In the genomic region with DNA sequence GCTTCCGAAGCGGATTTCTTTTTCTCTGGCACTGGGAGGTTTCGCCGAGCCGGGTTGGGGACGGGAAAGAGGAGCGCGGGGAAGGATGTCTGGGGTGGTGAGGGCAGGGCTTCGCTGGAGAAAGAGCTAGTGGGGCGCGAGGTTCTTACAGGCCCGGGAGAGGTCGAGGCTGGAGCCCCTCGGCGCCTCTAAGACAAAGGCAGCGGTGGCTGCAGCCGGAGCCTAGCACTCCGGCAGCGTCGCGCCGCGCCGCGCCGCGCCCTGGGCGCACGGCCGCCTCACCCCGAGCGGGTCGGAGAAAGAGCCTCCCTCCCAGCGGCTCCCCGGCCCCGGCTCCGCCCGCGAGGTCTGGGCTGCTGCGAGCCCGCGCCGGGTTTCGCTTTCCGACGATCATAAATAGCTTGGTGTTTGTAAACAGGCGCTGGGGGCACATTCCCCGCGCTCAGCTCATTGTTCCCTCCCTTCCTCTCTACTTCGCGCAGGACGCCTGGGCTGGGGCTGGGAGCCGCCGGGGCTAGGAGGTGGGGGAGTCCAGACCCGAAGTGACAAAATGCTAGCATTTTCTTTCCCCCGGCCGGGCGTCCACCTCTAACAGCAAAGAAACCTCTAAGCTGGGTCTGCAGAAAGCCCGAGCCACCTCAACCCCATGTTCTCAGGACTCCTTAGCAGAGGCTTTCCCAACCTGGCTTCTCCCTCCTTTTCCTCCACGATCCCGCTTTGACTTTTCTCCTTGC, we compare ENCODE assay signal across 8 cellular contexts. TPM values are rescaled to one million over a fixed set of nuclear protein-coding genes. Genes with fewer than 3 reads are reported as not detected.
DNase-seq lines count a peak whose midpoint lies in the region; TF ChIP-seq lines count a peak whose summit lies in the region.

No MANE protein-coding gene starts in this region.

- H3K36me3 Mint-ChIP-seq in endodermal cell (ENCODE audit: low read depth), result no peaks in the 10 kb centered on the region

- no peaks in the 10 kb centered on the region for H3K9me3 Mint-ChIP-seq in endodermal cell

- TF ChIP-seq POLR2A in tibial nerve (IDR thresholded peaks at IDR 0.05), result no peak

- TF ChIP-seq CTCF in 22Rv1 (IDR thresholded peaks at IDR 0.05) (no peak), endodermal cell (conservative IDR thresholded peaks at IDR 0.05) (no peak), tibial nerve (IDR thresholded peaks at IDR 0.05) (no peak)

- H3K27ac ChIP-seq in 22Rv1, result peak overlapping the region; percentile 91
- H3K27ac ChIP-seq in endodermal cell (ENCODE audit: low read depth, low read length), result peak overlapping the region; percentile 89
- peak overlapping the region; percentile 96 for H3K27ac ChIP-seq in mesodermal cell (ENCODE audit: low read depth, low read length, severe bottlenecking)
- peak overlapping the region; percentile 61 to 88 (median 82) for H3K27ac ChIP-seq in tibial nerve

- in situ Hi-C loops in SK-MEL-5 (cut with HindIII; ENCODE audit: low pct_unique_long_range_greater_than_20kb, low sequenced_read_pairs), result no loop called here

- H3K27me3 ChIP-seq in endodermal cell (ENCODE audit: control insufficient read depth, insufficient read depth, low read length, poor library complexity, severe bottlenecking) (peaks cover 39% of the 10 kb centered on the region), tibial nerve (peaks cover 0 to 13% of the 10 kb centered on the region in 2 donors)

- WGBS in endodermal cell (ENCODE audit: insufficient coverage in 1 of 2, insufficient read length in 1 of 2), 2 experiments, result 0% methylated on average over 5 to 61 of the region's 61 CpGs
- WGBS in mesodermal cell (ENCODE audit: insufficient coverage in 2 of 2), 2 experiments, result 0% methylated on average over 41 to 54 of the region's 61 CpGs
- 1% methylated on average over 37 to 54 of the region's 61 CpGs for WGBS in tibial nerve, 2 donors

- H3K9me3 ChIP-seq in endodermal cell (ENCODE audit: control insufficient read depth, low read length), result no peaks in the 10 kb centered on the region
- H3K9me3 ChIP-seq in mesodermal cell (ENCODE audit: control insufficient read depth, low read length), result no peaks in the 10 kb centered on the region
- no peaks in the 10 kb centered on the region for H3K9me3 ChIP-seq in tibial nerve

- H3K27ac Mint-ChIP-seq in endodermal cell, result peak overlapping the region; percentile 86

- H3K4me3 Mint-ChIP-seq in endodermal cell, result peak overlapping the region; percentile 64

- peaks cover 43% of the 10 kb centered on the region for H3K4me1 Mint-ChIP-seq in endodermal cell

- DNase-seq in ELR (ENCODE audit: low read depth), result peak; percentile 83
- DNase-seq in HuH-7.5 (ENCODE audit: low spot score), result peak; percentile 35
- peak; percentile 46 for DNase-seq in SK-MEL-5 (ENCODE audit: low read depth, low spot score)
- DNase-seq in endodermal cell, result peak; percentile 86
- no peak for DNase-seq in tibial nerve (ENCODE audit: low spot score in 2 of 2)
- DNase-seq in DMS114 treated with DMSO at 0.1 percent for 48 hours (lab: John Stamatoyannopoulos, UW; ENCODE audit: unreplicated experiment), result no peak

- H3K4me3 ChIP-seq in endodermal cell (ENCODE audit: low read length) (peak overlapping the region; percentile 97), mesodermal cell (ENCODE audit: extremely low read depth, insufficient read depth, low read length, poor library complexity, severe bottlenecking) (peak overlapping the region; percentile 48), tibial nerve (peak overlapping the region; percentile 48 to 74 (median 62))

- H3K36me3 ChIP-seq in endodermal cell (ENCODE audit: control insufficient read depth, insufficient read depth, low read length), result no peaks in the 10 kb centered on the region
- H3K36me3 ChIP-seq in mesodermal cell (ENCODE audit: control insufficient read depth, insufficient read depth, low read length), result peaks cover 4% of the 10 kb centered on the region
- no peaks in the 10 kb centered on the region for H3K36me3 ChIP-seq in tibial nerve

- H3K27me3 Mint-ChIP-seq in endodermal cell (ENCODE audit: insufficient read depth), result peaks cover 87% of the 10 kb centered on the region

- TF ChIP-seq EP300 in tibial nerve (IDR thresholded peaks at IDR 0.05), result no peak

- H3K9ac ChIP-seq in endodermal cell (ENCODE audit: extremely low read depth, low read length, poor library complexity, severe bottlenecking), result peak overlapping the region; percentile 71

- peaks cover 13% of the 10 kb centered on the region for H3K4me1 ChIP-seq in endodermal cell (ENCODE audit: control insufficient read depth, insufficient read depth, low read length)
- peaks cover 14% of the 10 kb centered on the region for H3K4me1 ChIP-seq in mesodermal cell (ENCODE audit: control insufficient read depth, insufficient read depth, low read length, poor library complexity, severe bottlenecking)
- peaks cover 0 to 38% (median 6%) of the 10 kb centered on the region in 4 donors for H3K4me1 ChIP-seq in tibial nerve

RNA-seq across cellular contexts. Expression of gene MEIS1, which starts 0.8 kb away (rescaled TPM):
- 6.4 and 7.2 TPM in 2 replicates for total RNA-seq in SK-MEL-5 (2014; rRNA removed; shearing (Covaris generic))
- polyA plus RNA-seq in SK-MEL-5 (2015; cell fraction: cytosol; rRNA removed), result 3.1 and 5.6 TPM in 2 replicates
- polyA plus RNA-seq in SK-MEL-5 (2015; cell fraction: nucleus; rRNA removed), result 10.1 and 16.5 TPM in 2 replicates
- total RNA-seq in endodermal cell (1 to 10 TPM; 1.8 to 2.3 TPM), tibial nerve (10 to 100 TPM in 3 of 4 donors, 1 to 10 TPM in 1; 9.0 to 18.4 (median 12.5) TPM)
- 80.5 TPM for polyA plus RNA-seq in endodermal cell (2013, experiment 1 of 2)
- 81.9 TPM for polyA plus RNA-seq in endodermal cell (2013, experiment 2 of 2)
- 51.6 TPM for polyA plus RNA-seq in mesodermal cell (2013, experiment 1 of 2)
- polyA plus RNA-seq in mesodermal cell (2013, experiment 2 of 2), result 43.1 TPM

Comparison
In these comparisons a context has a peak if more than half of its experiments do, and no peak if none do; other contexts are left out.
1. DNase-seq: peak in ELR (single experiment), HuH-7.5 (single experiment), SK-MEL-5 (single experiment) and endodermal cell (single experiment); none in tibial nerve (0 of 2) and DMS114 treated with DMSO at 0.1 percent for 48 hours (single experiment).
2. Peak in every context shown above with its lines, with median percentiles within 50 percentile points of each other: H3K27ac ChIP-seq and H3K4me3 ChIP-seq.